In genomic region chr5:78649220-78649700, GRCh38 we compare ENCODE assay signal across 8 cellular contexts. TPM values are rescaled to one million over a fixed set of nuclear protein-coding genes. Genes with fewer than 3 reads are reported as not detected.
DNase-seq lines count a peak whose midpoint lies in the region; ATAC-seq and TF ChIP-seq lines count a peak whose summit lies in the region.

No MANE protein-coding gene starts in this region.

- H3K27me3 Mint-ChIP-seq in T-helper 17 cell = peaks cover 58% of the 10 kb centered on the region

- H3K4me3 ChIP-seq in GM23248 = peak overlapping the region; percentile 80
- H3K4me3 ChIP-seq in right atrium auricular region = peak overlapping the region; percentile 83 to 84
- H3K4me3 ChIP-seq in skin epidermis = peak overlapping the region; percentile 49 to 84 (median 70)

- peaks cover 19% of the 10 kb centered on the region for H3F3A ChIP-seq in GM23248 (ENCODE audit: insufficient read depth)

- peaks cover 15% of the 10 kb centered on the region for H3K4me1 Mint-ChIP-seq in T-helper 17 cell

- whole genome bisulfite sequencing in GM23248 (ENCODE audit: low coverage in 1 of 2, low lambda C conversion rate in 2 of 2, missing lambda C conversion rate in 2 of 2), 2 experiments = 13 to 15% methylated on average over 18 to 23 of the region's 23 CpGs

- DNase-seq in GM23248 (peak; percentile 45), T-helper 17 cell (no peak), right atrium auricular region (ENCODE audit: low spot score) (no peak), ecto neural progenitor cell (ENCODE audit: low spot score) (no peak), GOT3 (lab: John Stamatoyannopoulos, UW) (no peak), SHP77 (lab: John Stamatoyannopoulos, UW) (no peak), T-helper 1 cell (no peak)

- peaks cover 28% of the 10 kb centered on the region for H3K79me2 ChIP-seq in GM23248 (ENCODE audit: insufficient read depth)

- H3K27me3 ChIP-seq in GM23248 (replicated peaks; ENCODE audit: insufficient read depth) = no peaks in the 10 kb centered on the region
- H3K27me3 ChIP-seq in right atrium auricular region = no peaks in the 10 kb centered on the region

- no peaks in the 10 kb centered on the region for H3K9me3 ChIP-seq in GM23248 (ENCODE audit: low read depth)
- no peaks in the 10 kb centered on the region for H3K9me3 ChIP-seq in T-helper 17 cell (ENCODE audit: control insufficient read depth, low read length, poor library complexity, severe bottlenecking)
- no peaks in the 10 kb centered on the region for H3K9me3 ChIP-seq in right atrium auricular region

- no peaks in the 10 kb centered on the region for H3K9me2 ChIP-seq in GM23248 (ENCODE audit: insufficient read depth)

- no peak for ATAC-seq in T-helper 17 cell

- H3K9ac ChIP-seq in GM23248 = peak overlapping the region; percentile 91

- H3K4me1 ChIP-seq in GM23248 (ENCODE audit: insufficient read depth) (peaks cover 18% of the 10 kb centered on the region), right atrium auricular region (peaks cover 0 to 39% of the 10 kb centered on the region in 2 donors)

- H2AFZ ChIP-seq in GM23248 = peak overlapping the region; percentile 75

- H3K36me3 ChIP-seq in GM23248 (ENCODE audit: low read depth) (no peaks in the 10 kb centered on the region), right atrium auricular region (no peaks in the 10 kb centered on the region)

- H4K20me1 ChIP-seq in GM23248 (ENCODE audit: insufficient read depth) = no peaks in the 10 kb centered on the region

- no peak overlapping the region for H3K27ac Mint-ChIP-seq in T-helper 17 cell

- H3K4me3 Mint-ChIP-seq in T-helper 17 cell = peak overlapping the region; percentile 91

- H3K36me3 Mint-ChIP-seq in T-helper 17 cell (ENCODE audit: low read depth) = peaks cover 3% of the 10 kb centered on the region

- peak overlapping the region; percentile 70 for H3K4me2 ChIP-seq in GM23248 (ENCODE audit: unreplicated experiment)

- H3K27ac ChIP-seq in GM23248 (peak overlapping the region; percentile 68), right atrium auricular region (peak overlapping the region; percentile 93 to 95), skin epidermis (peak overlapping the region; percentile 7 to 96 (median 86))

- in situ Hi-C loops in GM23248 (cut with MboI) = no loop called here

- no peak for TF ChIP-seq CTCF in right atrium auricular region (IDR thresholded peaks at IDR 0.05)

RNA-seq across cellular contexts. Expression of gene LHFPL2, which starts 0.7 kb away (rescaled TPM):
- 13.7 and 14.4 TPM in 2 replicates for total RNA-seq in GM23248 (2014; rRNA removed; shearing (Covaris generic))
- polyA plus RNA-seq in GM23248 (2016; fragmentation: Nextera tagmentation; extraction: Ambion mirVana) = 8.0 and 8.4 TPM in 2 replicates
- 1 to 10 TPM; 1.3 to 4.3 TPM for total RNA-seq in T-helper 17 cell
- 10 to 100 TPM in 1 of 2 donors, 1 to 10 TPM in 1; 9.9 to 15.9 TPM for total RNA-seq in right atrium auricular region
